Comparison of ENCODE assay signal across 9 cellular contexts in the genomic region with DNA sequence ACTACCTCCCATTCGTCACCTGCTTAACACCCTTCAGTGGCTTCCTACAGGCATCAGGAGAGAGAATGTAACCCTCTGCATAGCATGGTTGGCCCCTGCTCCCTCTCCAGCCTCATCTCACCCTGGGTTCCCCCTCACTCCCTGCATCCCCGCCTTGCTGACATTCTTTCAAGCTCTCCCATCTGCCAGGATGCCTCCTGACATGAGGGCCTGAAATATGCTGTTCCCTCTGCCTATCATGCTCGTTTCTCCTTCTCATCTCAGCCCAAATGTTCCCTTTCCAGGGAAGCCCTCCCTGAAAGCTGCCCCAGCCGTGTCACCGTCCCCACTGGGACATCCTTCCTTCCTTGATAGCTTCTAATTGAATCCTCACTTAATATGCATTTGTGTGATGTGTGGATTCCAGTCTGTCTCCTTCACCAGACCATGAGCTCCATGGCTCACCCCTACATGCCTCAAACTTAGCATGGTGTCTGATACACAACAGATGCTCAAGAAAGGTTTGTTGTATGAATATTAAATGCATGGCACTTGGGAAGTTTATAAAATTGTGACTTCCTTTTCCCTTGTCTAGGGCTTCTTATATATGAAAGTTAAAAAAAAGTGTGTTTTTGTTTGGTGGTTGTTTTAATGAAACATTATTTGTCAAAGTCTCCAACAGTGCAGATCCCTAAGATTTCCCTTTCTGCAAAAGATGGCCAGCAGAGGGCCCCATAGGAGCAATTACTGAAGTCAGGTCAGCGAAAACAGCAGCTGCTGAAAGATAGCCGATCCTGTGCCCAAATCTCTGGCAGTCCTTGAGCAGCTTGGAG. TPM values are rescaled to one million over a fixed set of nuclear protein-coding genes. Genes with fewer than 3 reads are reported as not detected.
A peak's percentile ranks its signal among the peaks of the same experiment; 100 is the strongest.
DNase-seq lines count a peak whose midpoint lies in the region; ATAC-seq, FAIRE-seq and TF ChIP-seq lines count a peak whose summit lies in the region.
"Had no signal": no experiment of that assay in that cellular context is flagged by ENCODE, and none has a peak within 500 bp of the region (broad histone marks: within the 10 kb centered on the region; RNA-seq: fewer than 3 reads in every experiment).

No MANE protein-coding gene starts in this region.

- ATAC-seq in GM18498 (IDR thresholded peaks at IDR 0.05; ENCODE audit: unreplicated experiment) (peak; percentile 57), GM21529 (IDR thresholded peaks at IDR 0.05; ENCODE audit: unreplicated experiment) (no peak)

- no peaks in the 10 kb centered on the region for H3K27me3 Mint-ChIP-seq in T-helper 2 cell treated with Interferon-gamma antibody and Interleukin-4, amounts not matched to agents 5 μg/mL and 100 μg/mL, for 36 hours (ENCODE audit: low read depth)

- no peaks in the 10 kb centered on the region for H3K27me3 ChIP-seq in ascending aorta
- H3K27me3 ChIP-seq in small intestine (ENCODE audit: control insufficient read depth in 2 of 2, insufficient read depth in 2 of 2, low read length in 2 of 2) = no peaks in the 10 kb centered on the region

- no peak overlapping the region for H3K27ac Mint-ChIP-seq in T-helper 2 cell treated with Interferon-gamma antibody and Interleukin-4, amounts not matched to agents 5 μg/mL and 100 μg/mL, for 36 hours

- H3K36me3 Mint-ChIP-seq in T-helper 2 cell treated with Interferon-gamma antibody and Interleukin-4, amounts not matched to agents 5 μg/mL and 100 μg/mL, for 36 hours (ENCODE audit: low read depth) = no peaks in the 10 kb centered on the region

- FAIRE-seq in A204.1 (lab: Jason Lieb, UNC) (peak; percentile 87), small intestine (lab: Jason Lieb, UNC) (no peak)

- TF ChIP-seq CTCF in ascending aorta (IDR thresholded peaks at IDR 0.05) = peak; percentile 57 to 69 (median 63)

- H3K36me3 ChIP-seq in ascending aorta = no peaks in the 10 kb centered on the region
- H3K36me3 ChIP-seq in small intestine (ENCODE audit: control insufficient read depth in 2 of 2, insufficient read depth in 2 of 2, low read length in 2 of 2) = no peaks in the 10 kb centered on the region

- H3K4me3 Mint-ChIP-seq in T-helper 2 cell treated with Interferon-gamma antibody and Interleukin-4, amounts not matched to agents 5 μg/mL and 100 μg/mL, for 36 hours = no peak overlapping the region

- H3K9me3 Mint-ChIP-seq in T-helper 2 cell treated with Interferon-gamma antibody and Interleukin-4, amounts not matched to agents 5 μg/mL and 100 μg/mL, for 36 hours = no peaks in the 10 kb centered on the region

- H3K9me3 ChIP-seq in ascending aorta = no peaks in the 10 kb centered on the region
- no peaks in the 10 kb centered on the region for H3K9me3 ChIP-seq in small intestine (ENCODE audit: control insufficient read depth, low read depth)

- H3K4me1 ChIP-seq in ascending aorta (no peaks in the 10 kb centered on the region), small intestine (ENCODE audit: control insufficient read depth in 2 of 2, insufficient read depth in 1 of 2, low read depth in 1 of 2, low read length in 1 of 2) (peaks cover 0 to 4% of the 10 kb centered on the region in 2 donors)

- DNase-seq in NCI-H1048 (lab: John Stamatoyannopoulos, UW) = peak; percentile 60
- peak; percentile 48 for DNase-seq in T-helper 2 cell treated with Interferon-gamma antibody and Interleukin-4, amounts not matched to agents 5 μg/mL and 100 μg/mL, for 36 hours (ENCODE audit: low spot score)
- peak; percentile 41 to 82 for DNase-seq in ascending aorta (ENCODE audit: low spot score in 2 of 2)
- DNase-seq in hippocampal formation (lab: John Stamatoyannopoulos, UW) = peak; percentile 69 to 76
- peak; percentile 48 for DNase-seq in small intestine

- H3K27ac ChIP-seq in ascending aorta (no peak overlapping the region), small intestine (ENCODE audit: low read depth in 1 of 2, low read length in 1 of 2) (no peak overlapping the region)

- intact Hi-C loops in ascending aorta (cut with DNase I) = loop anchor here (2.0 to 10.0 kb wide), 3 partner anchors 123 to 399 kb away; no protein-coding TSS in a partner anchor

- H3K4me3 ChIP-seq in ascending aorta (no peak overlapping the region), small intestine (ENCODE audit: low read depth in 1 of 2, low read length in 2 of 2) (no peak overlapping the region)

- 45 to 54% (median 48%) methylated on average over 7 of the region's 7 CpGs for WGBS in small intestine, 3 donors

- peaks cover 3% of the 10 kb centered on the region for H3K4me1 Mint-ChIP-seq in T-helper 2 cell treated with Interferon-gamma antibody and Interleukin-4, amounts not matched to agents 5 μg/mL and 100 μg/mL, for 36 hours (ENCODE audit: low read depth)

RNA-seq across cellular contexts. Expression of a gene that starts 7.3 kb away (rescaled TPM):
- not detected for total RNA-seq in ascending aorta
- polyA plus RNA-seq in small intestine = not detected
- total RNA-seq: temporal lobe had no signal
